ENCODE assay signal across 15 cellular contexts in genomic region chrX:9913041-9913440, GRCh38. TPM values are rescaled to one million over a fixed set of nuclear protein-coding genes. Genes with fewer than 3 reads are reported as not detected.
DNase-seq lines count a peak whose midpoint lies in the region; ATAC-seq, FAIRE-seq and TF ChIP-seq lines count a peak whose summit lies in the region.
"Had no signal": no experiment of that assay in that cellular context is flagged by ENCODE, and none has a peak within 500 bp of the region (broad histone marks: within the 10 kb centered on the region; RNA-seq: fewer than 3 reads in every experiment).

No MANE protein-coding gene starts in this region.

- no peak overlapping the region for H2AK5ac ChIP-seq in mesenchymal stem cell (ENCODE audit: low read length, severe bottlenecking)

- WGBS in mesenchymal stem cell = 54% methylated on average over 6 of the region's 8 CpGs
- 57 to 69% methylated on average over 8 of the region's 8 CpGs for WGBS in tibial nerve, 2 donors

- H3K4me1 Mint-ChIP-seq in GM23338 = peaks cover 39% of the 10 kb centered on the region

- H3K4me3 ChIP-seq in DOHH2 (ENCODE audit: low read length) (peak overlapping the region; percentile 38), mesenchymal stem cell (ENCODE audit: insufficient read depth in 1 of 2, low read depth in 1 of 2, low read length in 2 of 2) (no peak overlapping the region), tibial nerve (no peak overlapping the region), GM23338 (no peak overlapping the region)
- H3K4me3 ChIP-seq: ovary, SJCRH30, thoracic aorta had no signal

- H3K9me2 ChIP-seq in DOHH2 (replicated peaks; ENCODE audit: control insufficient read depth, low read length) (no peaks in the 10 kb centered on the region), GM23338 (ENCODE audit: insufficient read depth) (no peaks in the 10 kb centered on the region)

- H3K4ac ChIP-seq in mesenchymal stem cell (ENCODE audit: low read depth in 1 of 2, low read length in 2 of 2) = no peak overlapping the region

- no peak for TF ChIP-seq POLR2A in tibial nerve (IDR thresholded peaks at IDR 0.05)

- no peak overlapping the region for H2AFZ ChIP-seq in mesenchymal stem cell (ENCODE audit: low read depth, low read length)
- no peak overlapping the region for H2AFZ ChIP-seq in GM23338

- peaks cover 7% of the 10 kb centered on the region; the same call in 1 of the 3 replicates for H3K36me3 Mint-ChIP-seq in GM23338 (ENCODE audit: low read depth)

- no peak overlapping the region for H2BK12ac ChIP-seq in mesenchymal stem cell (ENCODE audit: low read length in 2 of 2)

- no peak overlapping the region for H3K18ac ChIP-seq in mesenchymal stem cell (ENCODE audit: low read depth in 1 of 2, low read length in 2 of 2)

- H3K4me3 Mint-ChIP-seq in GM23338 = no peak overlapping the region

- H3K27ac Mint-ChIP-seq in GM23338 = no peak overlapping the region

- no peak overlapping the region for H3K14ac ChIP-seq in mesenchymal stem cell (ENCODE audit: low read length in 2 of 2)

- no peak overlapping the region for H2BK5ac ChIP-seq in mesenchymal stem cell (ENCODE audit: low read depth, low read length, poor library complexity, severe bottlenecking)

- TF ChIP-seq CTCF in DOHH2 (IDR thresholded peaks at IDR 0.05; ENCODE audit: low read depth, low read length, poor library complexity, severe bottlenecking) (no peak), tibial nerve (IDR thresholded peaks at IDR 0.05) (no peak), GM23338 (conservative IDR thresholded peaks at IDR 0.05; ENCODE audit: low read depth in 2 of 2) (no peak)

- FAIRE-seq in RCC 7860 (lab: Jason Lieb, UNC) = no peak

- no peaks in the 10 kb centered on the region for H3K9me3 ChIP-seq in DOHH2 (ENCODE audit: control insufficient read depth, insufficient read depth, low read length)
- H3K9me3 ChIP-seq in mesenchymal stem cell (ENCODE audit: control insufficient read depth, low read length) = no peaks in the 10 kb centered on the region
- H3K9me3 ChIP-seq in tibial nerve = no peaks in the 10 kb centered on the region
- H3K9me3 ChIP-seq: ovary, SJCRH30, thoracic aorta had no signal

- H3K4me1 ChIP-seq in DOHH2 (ENCODE audit: control insufficient read depth, low read length) = peaks cover 12% of the 10 kb centered on the region
- H3K4me1 ChIP-seq in mesenchymal stem cell (ENCODE audit: control insufficient read depth, insufficient read depth, low read depth, low read length) = peaks cover 7% of the 10 kb centered on the region
- no peaks in the 10 kb centered on the region for H3K4me1 ChIP-seq in tibial nerve
- peaks cover 8% of the 10 kb centered on the region for H3K4me1 ChIP-seq in GM23338 (ENCODE audit: insufficient read depth)
- H3K4me1 ChIP-seq: SJCRH30 had no signal

- H4K91ac ChIP-seq in mesenchymal stem cell (ENCODE audit: low read length) = no peak overlapping the region

- no peak overlapping the region for H2BK15ac ChIP-seq in mesenchymal stem cell (ENCODE audit: low read depth, poor library complexity, severe bottlenecking)

- no peak for TF ChIP-seq EP300 in tibial nerve (IDR thresholded peaks at IDR 0.05)

- no peaks in the 10 kb centered on the region for H3K79me2 ChIP-seq in DOHH2 (ENCODE audit: control insufficient read depth, low read length)
- H3K79me2 ChIP-seq in GM23338 (replicated peaks; ENCODE audit: insufficient read depth) = no peaks in the 10 kb centered on the region

- H3K79me1 ChIP-seq in mesenchymal stem cell (replicated peaks; ENCODE audit: low read length, poor library complexity, severe bottlenecking) = peaks cover 1% of the 10 kb centered on the region

- H3K36me3 ChIP-seq in DOHH2 (ENCODE audit: control insufficient read depth, low read length) (no peaks in the 10 kb centered on the region), mesenchymal stem cell (ENCODE audit: control insufficient read depth in 1 of 2, insufficient read depth in 2 of 2, low read depth in 1 of 2, low read length in 2 of 2) (no peaks in the 10 kb centered on the region), tibial nerve (no peaks in the 10 kb centered on the region), GM23338 (ENCODE audit: insufficient read depth) (no peaks in the 10 kb centered on the region)
- H3K36me3 ChIP-seq: ovary, SJCRH30, thoracic aorta had no signal

- H3K27ac ChIP-seq in DOHH2 (ENCODE audit: low read depth, low read length) = no peak overlapping the region
- peak overlapping the region; percentile 2 for H3K27ac ChIP-seq in caudate nucleus (ENCODE audit: low read depth, low read length)
- H3K27ac ChIP-seq in mesenchymal stem cell (ENCODE audit: low read length, poor library complexity, severe bottlenecking) = peak overlapping the region; percentile 53
- peak overlapping the region in 1 of 4 donors; percentile 24 for H3K27ac ChIP-seq in tibial nerve
- no peak overlapping the region for H3K27ac ChIP-seq in GM23338 (ENCODE audit: low read depth)
- H3K27ac ChIP-seq: ovary, SJCRH30, thoracic aorta had no signal

- H2BK120ac ChIP-seq in mesenchymal stem cell (ENCODE audit: low read depth, low read length) = no peak overlapping the region

- H3F3A ChIP-seq in DOHH2 (ENCODE audit: control insufficient read depth, insufficient read depth) = no peaks in the 10 kb centered on the region
- H3F3A ChIP-seq in GM23338 (replicated peaks; ENCODE audit: low read depth) = no peaks in the 10 kb centered on the region

- no peak overlapping the region for H3K23ac ChIP-seq in mesenchymal stem cell (ENCODE audit: low read length in 2 of 2)

- no peaks in the 10 kb centered on the region for H3K27me3 Mint-ChIP-seq in GM23338 (ENCODE audit: insufficient read depth, low read depth, poor library complexity)

- H4K20me1 ChIP-seq in DOHH2 (ENCODE audit: control insufficient read depth, insufficient read depth, low read depth, low read length) (no peaks in the 10 kb centered on the region), GM23338 (replicated peaks; ENCODE audit: insufficient read depth) (no peaks in the 10 kb centered on the region)

- no peak for ATAC-seq in GM23338
- ATAC-seq in HG02763 (IDR thresholded peaks at IDR 0.05; ENCODE audit: unreplicated experiment) = no peak

- DNase-seq in NCI-H2171 treated with DMSO at 0.1 percent for 48 hours (lab: John Stamatoyannopoulos, UW) = peak; percentile 77
- peak in 2 of 61 donors; percentile 29 to 68 for DNase-seq in caudate nucleus (lab: John Stamatoyannopoulos, UW)
- peak; percentile 41 for DNase-seq in mesenchymal stem cell
- DNase-seq in tibial nerve (ENCODE audit: low spot score in 2 of 2) = no peak
- DNase-seq in GM23338 (ENCODE audit: low spot score) = no peak
- DNase-seq in RCC 7860 (ENCODE audit: low spot score) = no peak
- DNase-seq: KBM-7, NCI-H1436 treated with DMSO at 0.1 percent for 48 hours, ovary had no signal

- H3K9ac ChIP-seq in mesenchymal stem cell (ENCODE audit: low read length) = no peak overlapping the region

- H4K8ac ChIP-seq in mesenchymal stem cell (ENCODE audit: low read length) = no peak overlapping the region

- H3K27me3 ChIP-seq in DOHH2 (ENCODE audit: control insufficient read depth, low read length) (peaks cover 14% of the 10 kb centered on the region), mesenchymal stem cell (ENCODE audit: control insufficient read depth in 1 of 2, insufficient read depth in 1 of 2, low read length in 2 of 2) (peaks cover 0 to 23% of the 10 kb centered on the region in 2 experiments), tibial nerve (peaks cover 0 to 3% of the 10 kb centered on the region in 2 donors), GM23338 (ENCODE audit: insufficient read depth) (no peaks in the 10 kb centered on the region)
- H3K27me3 ChIP-seq: ovary, SJCRH30 had no signal

- peak overlapping the region; percentile 60 for H3K4me2 ChIP-seq in DOHH2 (ENCODE audit: low read length)
- H3K4me2 ChIP-seq in mesenchymal stem cell (ENCODE audit: low read length, poor library complexity, severe bottlenecking) = no peak overlapping the region
- no peak overlapping the region for H3K4me2 ChIP-seq in GM23338

- no peaks in the 10 kb centered on the region for H3K9me3 Mint-ChIP-seq in GM23338

TF ChIP-seq in GM23338, 12 proteins besides CTCF, POLR2A, EP300 and RAD21 (continues in another document):
- TF ChIP-seq JUNB (IDR thresholded peaks at IDR 0.05; ENCODE audit: unreplicated experiment) = no peak
- TF ChIP-seq, protein P1, sequence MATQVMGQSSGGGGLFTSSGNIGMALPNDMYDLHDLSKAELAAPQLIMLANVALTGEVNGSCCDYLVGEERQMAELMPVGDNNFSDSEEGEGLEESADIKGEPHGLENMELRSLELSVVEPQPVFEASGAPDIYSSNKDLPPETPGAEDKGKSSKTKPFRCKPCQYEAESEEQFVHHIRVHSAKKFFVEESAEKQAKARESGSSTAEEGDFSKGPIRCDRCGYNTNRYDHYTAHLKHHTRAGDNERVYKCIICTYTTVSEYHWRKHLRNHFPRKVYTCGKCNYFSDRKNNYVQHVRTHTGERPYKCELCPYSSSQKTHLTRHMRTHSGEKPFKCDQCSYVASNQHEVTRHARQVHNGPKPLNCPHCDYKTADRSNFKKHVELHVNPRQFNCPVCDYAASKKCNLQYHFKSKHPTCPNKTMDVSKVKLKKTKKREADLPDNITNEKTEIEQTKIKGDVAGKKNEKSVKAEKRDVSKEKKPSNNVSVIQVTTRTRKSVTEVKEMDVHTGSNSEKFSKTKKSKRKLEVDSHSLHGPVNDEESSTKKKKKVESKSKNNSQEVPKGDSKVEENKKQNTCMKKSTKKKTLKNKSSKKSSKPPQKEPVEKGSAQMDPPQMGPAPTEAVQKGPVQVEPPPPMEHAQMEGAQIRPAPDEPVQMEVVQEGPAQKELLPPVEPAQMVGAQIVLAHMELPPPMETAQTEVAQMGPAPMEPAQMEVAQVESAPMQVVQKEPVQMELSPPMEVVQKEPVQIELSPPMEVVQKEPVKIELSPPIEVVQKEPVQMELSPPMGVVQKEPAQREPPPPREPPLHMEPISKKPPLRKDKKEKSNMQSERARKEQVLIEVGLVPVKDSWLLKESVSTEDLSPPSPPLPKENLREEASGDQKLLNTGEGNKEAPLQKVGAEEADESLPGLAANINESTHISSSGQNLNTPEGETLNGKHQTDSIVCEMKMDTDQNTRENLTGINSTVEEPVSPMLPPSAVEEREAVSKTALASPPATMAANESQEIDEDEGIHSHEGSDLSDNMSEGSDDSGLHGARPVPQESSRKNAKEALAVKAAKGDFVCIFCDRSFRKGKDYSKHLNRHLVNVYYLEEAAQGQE (IDR thresholded peaks at IDR 0.05; ENCODE audit: unreplicated experiment) = no peak
- TF ChIP-seq, protein P2, sequence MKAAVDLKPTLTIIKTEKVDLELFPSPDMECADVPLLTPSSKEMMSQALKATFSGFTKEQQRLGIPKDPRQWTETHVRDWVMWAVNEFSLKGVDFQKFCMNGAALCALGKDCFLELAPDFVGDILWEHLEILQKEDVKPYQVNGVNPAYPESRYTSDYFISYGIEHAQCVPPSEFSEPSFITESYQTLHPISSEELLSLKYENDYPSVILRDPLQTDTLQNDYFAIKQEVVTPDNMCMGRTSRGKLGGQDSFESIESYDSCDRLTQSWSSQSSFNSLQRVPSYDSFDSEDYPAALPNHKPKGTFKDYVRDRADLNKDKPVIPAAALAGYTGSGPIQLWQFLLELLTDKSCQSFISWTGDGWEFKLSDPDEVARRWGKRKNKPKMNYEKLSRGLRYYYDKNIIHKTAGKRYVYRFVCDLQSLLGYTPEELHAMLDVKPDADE (IDR thresholded peaks at IDR 0.05) = no peak

RNA-seq across cellular contexts. Expression of gene CLDN34, which starts 54.1 kb away (rescaled TPM):
- polyA plus RNA-seq in mesenchymal stem cell (2013, experiment 1 of 2) = 0.15 TPM
- 0.04 TPM for polyA plus RNA-seq in mesenchymal stem cell (2013, experiment 2 of 2)
- total RNA-seq in tibial nerve = not detected
- total RNA-seq in GM23338 (2014; rRNA removed; shearing (Covaris generic)) = 0.19 TPM in 1 of 2 replicates, not detected in the other
- not detected in 2 replicates for polyA plus RNA-seq in GM23338 (2016; fragmentation: Nextera tagmentation; extraction: Ambion mirVana)
- total RNA-seq: fibroblast of lung, mesenteric fat pad, SJCRH30, thoracic aorta had no signal
- polyA plus RNA-seq: fibroblast of lung had no signal

Comparison
In these comparisons a context has a peak if more than half of its experiments do, and no peak if none do; other contexts are left out.
1. H3K27ac ChIP-seq: peak in caudate nucleus (single experiment) and mesenchymal stem cell (single experiment); none in DOHH2 (single experiment) and GM23338 (single experiment).
2. DNase-seq: peak in NCI-H2171 treated with DMSO at 0.1 percent for 48 hours (single experiment) and mesenchymal stem cell (single experiment); none in tibial nerve (0 of 2), GM23338 (single experiment) and RCC 7860 (single experiment).